In the genomic region with DNA sequence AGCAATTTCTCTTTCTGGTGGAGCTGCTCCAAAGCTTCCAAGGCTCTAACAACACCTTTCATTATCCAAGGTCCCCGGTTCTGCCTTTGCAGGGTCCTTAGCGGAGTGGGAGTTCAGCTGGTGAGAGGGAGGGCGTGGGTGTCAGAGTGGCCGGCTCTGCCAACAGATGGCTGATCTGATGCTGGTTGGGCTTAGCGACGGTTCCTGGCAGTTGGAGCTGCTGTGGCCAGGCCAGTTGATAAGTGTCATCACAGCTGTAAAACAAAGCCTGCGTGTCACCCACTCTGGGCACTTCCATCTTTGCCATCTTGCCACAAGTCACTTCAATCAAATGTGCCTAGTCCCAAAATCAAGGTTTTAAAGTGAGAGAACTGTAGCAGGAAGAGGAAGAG, we compare ENCODE assay signal across 1 cellular context.
TF ChIP-seq lines count a peak whose summit lies in the region.

No MANE protein-coding gene starts in this region.

TF ChIP-seq in K562, 482 proteins besides CTCF, POLR2A, EP300 and RAD21 (continued from another document):
- TF ChIP-seq RREB1 (CRISPR knock-in tag; IDR thresholded peaks at IDR 0.05) (no peak), CBFA2T3 (IDR thresholded peaks at IDR 0.05) (peak; percentile 56), ZNF444 (CRISPR knock-in tag; IDR thresholded peaks at IDR 0.05) (no peak), GTF2A2 (tag; IDR thresholded peaks at IDR 0.05) (no peak), TCF3 (CRISPR knock-in tag; IDR thresholded peaks at IDR 0.05) (peak; percentile 19; the same call in 1 of the 2 replicates), ATF1 (CRISPR knock-in tag; IDR thresholded peaks at IDR 0.05) (no peak), ATF1 (tag; IDR thresholded peaks at IDR 0.05) (peak; percentile 26; the same call in 1 of the 2 replicates), EGR1 (conservative IDR thresholded peaks at IDR 0.05) (peak; percentile 55)
- TF ChIP-seq, protein P1, sequence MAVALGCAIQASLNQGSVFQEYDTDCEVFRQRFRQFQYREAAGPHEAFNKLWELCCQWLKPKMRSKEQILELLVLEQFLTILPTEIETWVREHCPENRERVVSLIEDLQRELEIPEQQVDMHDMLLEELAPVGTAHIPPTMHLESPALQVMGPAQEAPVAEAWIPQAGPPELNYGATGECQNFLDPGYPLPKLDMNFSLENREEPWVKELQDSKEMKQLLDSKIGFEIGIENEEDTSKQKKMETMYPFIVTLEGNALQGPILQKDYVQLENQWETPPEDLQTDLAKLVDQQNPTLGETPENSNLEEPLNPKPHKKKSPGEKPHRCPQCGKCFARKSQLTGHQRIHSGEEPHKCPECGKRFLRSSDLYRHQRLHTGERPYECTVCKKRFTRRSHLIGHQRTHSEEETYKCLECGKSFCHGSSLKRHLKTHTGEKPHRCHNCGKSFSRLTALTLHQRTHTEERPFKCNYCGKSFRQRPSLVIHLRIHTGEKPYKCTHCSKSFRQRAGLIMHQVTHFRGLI (CRISPR knock-in tag; IDR thresholded peaks at IDR 0.05) = peak; percentile 91; the same call in 1 of the 2 replicates
